9 cellular contexts compared by ENCODE assay signal in the genomic region with DNA sequence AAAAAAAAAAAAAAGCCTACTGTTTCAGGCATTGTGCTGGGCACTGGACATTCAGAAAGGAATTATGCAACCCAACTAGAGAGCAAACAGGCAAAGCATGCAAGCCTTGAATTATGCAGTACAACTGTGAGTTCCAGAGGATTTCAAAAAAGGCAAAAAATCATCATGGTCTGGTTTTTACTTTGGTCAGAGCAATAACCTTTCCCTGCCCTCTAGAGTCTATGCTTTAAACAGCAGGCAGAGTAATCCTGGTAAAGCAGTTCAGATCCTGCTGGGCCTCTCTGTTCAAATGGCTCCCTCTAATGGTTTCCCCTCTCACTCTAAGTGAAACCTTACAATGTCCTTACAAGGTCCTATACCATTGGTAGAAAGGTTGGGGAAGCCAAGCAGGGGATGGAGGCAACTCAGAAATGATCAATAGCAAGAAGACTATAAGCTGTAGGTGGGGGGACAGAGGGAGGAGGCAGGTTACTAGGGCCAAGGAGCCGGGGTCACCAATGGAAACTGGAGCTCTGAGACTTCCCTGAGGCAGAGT. TPM values are rescaled to one million over a fixed set of nuclear protein-coding genes. Genes with fewer than 3 reads are reported as not detected.
A peak's percentile ranks its signal among the peaks of the same experiment; 100 is the strongest.
DNase-seq lines count a peak whose midpoint lies in the region; ATAC-seq and TF ChIP-seq lines count a peak whose summit lies in the region.
"Had no signal": no experiment of that assay in that cellular context is flagged by ENCODE, and none has a peak within 500 bp of the region (broad histone marks: within the 10 kb centered on the region; RNA-seq: fewer than 3 reads in every experiment).

No MANE protein-coding gene starts in this region.

- H3K27ac Mint-ChIP-seq in neural crest cell (ENCODE audit: unreplicated experiment) = no peak overlapping the region
- H3K27ac Mint-ChIP-seq: stimulated activated naive CD8-positive, alpha-beta T cell treated with anti-CD3 and anti-CD28 coated beads, Interleukin-15, Interleukin-2, amounts not matched to agents 100 ng/mL and 50 ng/mL, for 24 hours had no signal

- H3K4me3 Mint-ChIP-seq in neural crest cell = peak overlapping the region; percentile 79
- H3K4me3 Mint-ChIP-seq: stimulated activated naive CD8-positive, alpha-beta T cell treated with anti-CD3 and anti-CD28 coated beads, Interleukin-15, Interleukin-2, amounts not matched to agents 100 ng/mL and 50 ng/mL, for 24 hours had no signal

- TF ChIP-seq CTCF in fibroblast of pulmonary artery (IDR thresholded peaks at IDR 0.05; ENCODE audit: low read length, missing control alignments) (peak; percentile 99), neural crest cell (conservative IDR thresholded peaks at IDR 0.05) (peak; percentile 72)

- no peaks in the 10 kb centered on the region for H3K9me3 Mint-ChIP-seq in neural crest cell
- H3K9me3 Mint-ChIP-seq: stimulated activated naive CD8-positive, alpha-beta T cell treated with anti-CD3 and anti-CD28 coated beads, Interleukin-15, Interleukin-2, amounts not matched to agents 100 ng/mL and 50 ng/mL, for 24 hours had no signal

- peak; percentile 31 for ATAC-seq in HG02610 (IDR thresholded peaks at IDR 0.05; ENCODE audit: unreplicated experiment)
- ATAC-seq in GM18870 (IDR thresholded peaks at IDR 0.05; ENCODE audit: unreplicated experiment) = no peak

- DNase-seq in DMS53 (lab: John Stamatoyannopoulos, UW) (peak; percentile 89), NCI-H526 treated with DMSO at 0.1 percent for 48 hours (lab: John Stamatoyannopoulos, UW) (peak; percentile 77), fibroblast of pulmonary artery (ENCODE audit: low read depth) (peak; percentile 96), neural crest cell (ENCODE audit: low read depth, low spot score) (peak; percentile 25), cortex of kidney (lab: John Stamatoyannopoulos, UW) (no peak)
- DNase-seq in activated CD4-positive, alpha-beta T cell treated with anti-CD3 and anti-CD28 coated beads, Interleukin-2, amount 50 U/mL, for 4 hours = peak; percentile 17 to 19

- peaks cover 26% of the 10 kb centered on the region for H3K4me1 Mint-ChIP-seq in neural crest cell

- H3K27me3 Mint-ChIP-seq in neural crest cell (ENCODE audit: low read depth) = peaks cover 10% of the 10 kb centered on the region
- H3K27me3 Mint-ChIP-seq: stimulated activated naive CD8-positive, alpha-beta T cell treated with anti-CD3 and anti-CD28 coated beads, Interleukin-15, Interleukin-2, amounts not matched to agents 100 ng/mL and 50 ng/mL, for 24 hours had no signal

- H3K4me3 ChIP-seq in fibroblast of pulmonary artery (replicated peaks; ENCODE audit: low read depth, low read length) = no peak overlapping the region

- no peaks in the 10 kb centered on the region for H3K36me3 Mint-ChIP-seq in neural crest cell (ENCODE audit: low read depth)

RNA-seq across cellular contexts. Expression of gene TAF15, which starts 4.6 kb away (rescaled TPM):
- total RNA-seq in neural crest cell = 300 and 320 TPM in 2 replicates

RNA-seq across cellular contexts. Expression of gene MMP28, which starts 9.3 kb away (rescaled TPM):
- total RNA-seq in neural crest cell = 0.68 and 0.71 TPM in 2 replicates

RNA-seq across cellular contexts. Expression of gene C17orf50, which starts 44.0 kb away (rescaled TPM):
- total RNA-seq in neural crest cell = 0.23 TPM in 1 of 2 replicates, not detected in the other

RNA-seq across cellular contexts. Expression of gene GAS2L2, which starts 51.7 kb away (rescaled TPM):
- 0.12 and 0.16 TPM in 2 replicates for total RNA-seq in neural crest cell
